20 cellular contexts compared by ENCODE assay signal in the genomic region with DNA sequence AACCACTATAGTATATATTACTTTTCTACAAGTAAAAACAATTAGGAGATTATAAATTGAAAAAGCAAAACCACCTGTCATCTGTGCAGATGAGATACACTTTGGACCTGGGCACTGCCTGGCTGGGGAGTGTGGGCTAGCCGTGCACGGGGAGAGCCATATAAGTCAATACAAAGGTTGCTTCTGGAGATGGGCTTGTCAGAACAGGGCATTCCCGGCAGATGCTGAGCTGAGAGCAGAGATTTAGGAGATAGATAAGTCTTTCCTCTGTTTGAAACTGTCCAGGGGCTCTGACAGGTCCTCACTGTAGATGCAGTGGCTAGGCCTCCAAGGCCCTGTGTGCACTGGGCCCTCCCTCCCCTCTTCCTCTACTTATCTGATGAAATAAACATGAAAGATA. TPM values are rescaled to one million over a fixed set of nuclear protein-coding genes. Genes with fewer than 3 reads are reported as not detected.
DNase-seq lines count a peak whose midpoint lies in the region; TF ChIP-seq lines count a peak whose summit lies in the region.
"Had no signal": no experiment of that assay in that cellular context is flagged by ENCODE, and none has a peak within 500 bp of the region (broad histone marks: within the 10 kb centered on the region; RNA-seq: fewer than 3 reads in every experiment).

No MANE protein-coding gene starts in this region.

- peaks cover 63% of the 10 kb centered on the region for H3K4me1 Mint-ChIP-seq in CD14-positive monocyte

- no peak for TF ChIP-seq CTCF in CD14-positive monocyte (IDR thresholded peaks at IDR 0.05)

- no peaks in the 10 kb centered on the region for H3K27me3 Mint-ChIP-seq in CD14-positive monocyte (ENCODE audit: low read depth in 3 of 3)

- no peaks in the 10 kb centered on the region for H3K36me3 ChIP-seq in mucosa of rectum (ENCODE audit: control insufficient read depth in 2 of 2, insufficient read depth in 2 of 2, low read length in 2 of 2)
- H3K36me3 ChIP-seq: MG63 had no signal

- peak overlapping the region; percentile 10 for H3K27ac ChIP-seq in epithelial cell of prostate
- peak overlapping the region; percentile 81 to 93 for H3K27ac ChIP-seq in mucosa of rectum (ENCODE audit: low read depth in 2 of 2, low read length in 2 of 2)
- H3K27ac ChIP-seq: BLaER1 treated with 17β-estradiol and CSF1 and Interleukin-3, amounts not matched to agents 10 nM and 100 nM; PC-9 had no signal

- peak overlapping the region; percentile 30 to 63 (median 46) for H3K27ac Mint-ChIP-seq in CD14-positive monocyte
- H3K27ac Mint-ChIP-seq: H9 had no signal

- H3K4me3 ChIP-seq in mucosa of rectum (ENCODE audit: low read length in 2 of 2), result no peak overlapping the region
- H3K4me3 ChIP-seq: BLaER1 treated with 17β-estradiol and CSF1 and Interleukin-3, amounts not matched to agents 10 nM and 100 nM; MG63; PC-9 had no signal

- peaks cover 45 to 62% of the 10 kb centered on the region in 2 donors for H3K4me1 ChIP-seq in mucosa of rectum (ENCODE audit: control insufficient read depth in 2 of 2, insufficient read depth in 2 of 2, low read length in 2 of 2)

- intact Hi-C loops in CD14-positive monocyte (cut with micrococcal nuclease), result no loop called here

- H3K9me3 Mint-ChIP-seq in CD14-positive monocyte, result peaks cover 0 to 5% (median 0%) of the 10 kb centered on the region in 7 donors
- H3K9me3 Mint-ChIP-seq: CD8-positive, alpha-beta memory T cell; H9 had no signal

- no peak overlapping the region for H3K4me3 Mint-ChIP-seq in CD14-positive monocyte
- H3K4me3 Mint-ChIP-seq: CD8-positive, alpha-beta memory T cell; H9 had no signal

- no peaks in the 10 kb centered on the region for H3K27me3 ChIP-seq in mucosa of rectum (ENCODE audit: control insufficient read depth in 2 of 2, insufficient read depth in 2 of 2, low read length in 2 of 2)
- H3K27me3 ChIP-seq: BLaER1 treated with 17β-estradiol and CSF1 and Interleukin-3, amounts not matched to agents 10 nM and 100 nM; MG63 had no signal

- DNase-seq in CD14-positive monocyte (ENCODE audit: low spot score) (no peak), SK-N-DZ (ENCODE audit: low spot score) (peak; percentile 92), epithelial cell of prostate (ENCODE audit: low read depth, low spot score) (no peak), NCI-H82 treated with DMSO at 0.1 percent for 48 hours (lab: John Stamatoyannopoulos, UW; ENCODE audit: unreplicated experiment) (no peak), pons (ENCODE audit: low spot score) (no peak), NCI-H2227 treated with DMSO at 0.1 percent for 48 hours (lab: John Stamatoyannopoulos, UW) (no peak)
- DNase-seq: CD8-positive, alpha-beta memory T cell; DMS79 treated with DMSO at 0.1 percent for 48 hours; H9; Karpas-422; MG63; NCI-H1048; NCI-H1436; NCI-H1930; NCI-H2171 treated with DMSO at 0.1 percent for 48 hours; NCI-H510A; NCI-H748 treated with DMSO at 0.1 percent for 48 hours; PC-9 had no signal

- no peaks in the 10 kb centered on the region for H3K9me3 ChIP-seq in mucosa of rectum (ENCODE audit: control insufficient read depth in 2 of 2, low read length in 2 of 2)
- H3K9me3 ChIP-seq: BLaER1 treated with 17β-estradiol and CSF1 and Interleukin-3, amounts not matched to agents 10 nM and 100 nM; MG63 had no signal

- H3K36me3 Mint-ChIP-seq in CD14-positive monocyte, result peaks cover 13 to 18% of the 10 kb centered on the region in 2 donors

- H3K9ac ChIP-seq in mucosa of rectum (ENCODE audit: low read depth in 1 of 2, low read length in 2 of 2), result peak overlapping the region in 1 of 2 donors; percentile 20

RNA-seq across cellular contexts. Expression of a gene that starts 34.5 kb away (rescaled TPM):
- polyA plus RNA-seq in CD14-positive monocyte, result 100 to 1,000 TPM; 272 to 392 TPM
- polyA plus RNA-seq in SK-N-DZ (2014; cell fraction: cytosol; rRNA removed), result 109 and 119 TPM in 2 replicates
- 84.4 and 99.9 TPM in 2 replicates for polyA plus RNA-seq in SK-N-DZ (2014; cell fraction: nucleus; rRNA removed)
